Comparison of ENCODE assay signal across 10 cellular contexts in genomic region chr2:150097891-150098595, GRCh38.
DNase-seq lines count a peak whose midpoint lies in the region; ATAC-seq, FAIRE-seq and TF ChIP-seq lines count a peak whose summit lies in the region.
"Had no signal": no experiment of that assay in that cellular context is flagged by ENCODE, and none has a peak within 500 bp of the region (broad histone marks: within the 10 kb centered on the region; RNA-seq: fewer than 3 reads in every experiment).

No MANE protein-coding gene starts in this region.

- H3K27ac Mint-ChIP-seq in natural killer cell treated with Interleukin-12 subunit alpha and Interleukin-12 subunit beta and Interleukin-15 and Interleukin-18, amount 100 ng/mL, for 72 hours: no peak overlapping the region

- ATAC-seq in omental fat pad (ENCODE audit: low FRiP score): peak; percentile 56
- ATAC-seq in sciatic nerve: no peak
- ATAC-seq in natural killer cell treated with Interleukin-12 subunit alpha and Interleukin-12 subunit beta and Interleukin-15 and Interleukin-18, amount 100 ng/mL, for 72 hours: no peak

- H3K4me3 Mint-ChIP-seq in natural killer cell treated with Interleukin-12 subunit alpha and Interleukin-12 subunit beta and Interleukin-15 and Interleukin-18, amount 100 ng/mL, for 72 hours: no peak overlapping the region

- peak overlapping the region; percentile 57 for H3K27ac ChIP-seq in epithelial cell of prostate
- H3K27ac ChIP-seq: ovary, SK-N-MC had no signal

- peaks cover 8% of the 10 kb centered on the region for H3K9me3 Mint-ChIP-seq in natural killer cell treated with Interleukin-12 subunit alpha and Interleukin-12 subunit beta and Interleukin-15 and Interleukin-18, amount 100 ng/mL, for 72 hours

- peak; percentile 46 for DNase-seq in OCI-M1 (lab: John Stamatoyannopoulos, UW)
- DNase-seq in epithelial cell of prostate (ENCODE audit: low read depth, low spot score): no peak
- no peak for DNase-seq in omental fat pad (ENCODE audit: low spot score)
- DNase-seq in sciatic nerve (ENCODE audit: low spot score): no peak
- no peak for DNase-seq in DMS 273 (lab: John Stamatoyannopoulos, UW; ENCODE audit: unreplicated experiment)
- no peak for DNase-seq in DMS153 (lab: John Stamatoyannopoulos, UW)
- no peak for DNase-seq in natural killer cell treated with Interleukin-12 subunit alpha and Interleukin-12 subunit beta and Interleukin-15 and Interleukin-18, amount 100 ng/mL, for 72 hours (ENCODE audit: low spot score)
- DNase-seq: ovary had no signal

- no peak for TF ChIP-seq CTCF in omental fat pad (IDR thresholded peaks at IDR 0.05)

- FAIRE-seq in G401.6 (lab: Jason Lieb, UNC): peak; percentile 79

- intact Hi-C loops in sciatic nerve (cut with DNase I): no loop called here

- no peaks in the 10 kb centered on the region for H3K4me1 Mint-ChIP-seq in natural killer cell treated with Interleukin-12 subunit alpha and Interleukin-12 subunit beta and Interleukin-15 and Interleukin-18, amount 100 ng/mL, for 72 hours (ENCODE audit: low read depth in 2 of 2)

- no peaks in the 10 kb centered on the region for H3K27me3 Mint-ChIP-seq in natural killer cell treated with Interleukin-12 subunit alpha and Interleukin-12 subunit beta and Interleukin-15 and Interleukin-18, amount 100 ng/mL, for 72 hours

- no peaks in the 10 kb centered on the region for H3K36me3 Mint-ChIP-seq in natural killer cell treated with Interleukin-12 subunit alpha and Interleukin-12 subunit beta and Interleukin-15 and Interleukin-18, amount 100 ng/mL, for 72 hours
